ENCODE assay signal across 9 cellular contexts in the genomic region with DNA sequence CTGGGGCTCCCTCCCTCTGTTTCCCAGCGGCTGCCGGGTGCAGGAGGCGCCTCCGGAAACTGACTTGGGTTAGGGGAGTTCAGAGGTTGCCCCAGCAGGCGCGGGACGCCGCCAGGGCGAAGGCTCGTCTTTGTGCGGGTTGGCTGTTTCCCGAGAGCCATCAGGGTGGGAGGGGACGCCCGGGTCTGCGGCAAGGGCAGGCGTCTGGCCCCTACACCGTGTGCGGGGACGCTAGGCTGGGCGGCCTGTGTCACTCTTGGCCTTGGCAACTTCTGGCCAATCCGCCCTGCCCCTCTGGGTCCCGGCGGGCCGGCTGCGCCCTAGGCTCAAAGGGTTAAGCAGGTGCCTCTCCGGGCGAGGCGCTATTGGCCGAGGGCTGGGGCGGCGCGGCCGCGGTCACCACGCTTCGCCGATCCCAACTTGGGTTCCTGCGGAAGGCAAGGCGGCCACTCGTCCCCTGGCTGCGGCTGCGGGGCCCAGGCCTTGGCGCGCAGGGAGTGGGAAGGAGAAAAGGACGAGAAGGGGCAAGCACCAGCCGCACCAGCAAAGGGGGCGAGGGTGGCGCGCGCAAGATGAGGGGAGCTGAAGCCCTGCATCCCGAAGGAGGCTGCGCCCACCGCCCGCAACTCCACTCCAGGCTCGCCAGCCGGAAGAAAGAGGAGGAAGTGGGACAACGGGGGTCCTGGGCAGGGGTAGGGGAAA. TPM values are rescaled to one million over a fixed set of nuclear protein-coding genes. Genes with fewer than 3 reads are reported as not detected.
DNase-seq lines count a peak whose midpoint lies in the region; ATAC-seq lines count a peak whose summit lies in the region.
"Had no signal": no experiment of that assay in that cellular context is flagged by ENCODE, and none has a peak within 500 bp of the region (broad histone marks: within the 10 kb centered on the region; RNA-seq: fewer than 3 reads in every experiment).

No MANE protein-coding gene starts in this region.

- H3K27ac ChIP-seq in cingulate gyrus (ENCODE audit: low read depth, low read length) = peak overlapping the region; percentile 69

- ATAC-seq in left colon = peak; percentile 21

- DNase-seq in H7 (peak; percentile 88), left colon (no peak), NCI-H1694 treated with DMSO at 0.1 percent for 48 hours (lab: John Stamatoyannopoulos, UW) (no peak), DMS153 (lab: John Stamatoyannopoulos, UW) (no peak), dermis blood vessel endothelial cell (no peak), germinal center (ENCODE audit: low spot score) (no peak)
- DNase-seq: NCI-H774 had no signal

- peak overlapping the region; percentile 94 for H3K4me2 ChIP-seq in skeletal muscle satellite cell (ENCODE audit: low read length)

- no peaks in the 10 kb centered on the region for H3K9me3 ChIP-seq in skeletal muscle satellite cell (replicated peaks; ENCODE audit: low read length)

- H3K4me3 ChIP-seq in H7 (ENCODE audit: insufficient read depth, low read depth, low read length) (peak overlapping the region; percentile 52), skeletal muscle satellite cell (ENCODE audit: low read length) (peak overlapping the region; percentile 71)

- intact Hi-C loops in left colon (cut with DNase I, micrococcal nuclease) = no loop called here

- H3K9ac ChIP-seq in skeletal muscle satellite cell (ENCODE audit: low read depth, low read length) = no peak overlapping the region

- H3K36me3 ChIP-seq in H7 (replicated peaks; ENCODE audit: control insufficient read depth, insufficient read depth, low read length) (no peaks in the 10 kb centered on the region), skeletal muscle satellite cell (ENCODE audit: insufficient read depth, low read length) (no peaks in the 10 kb centered on the region)

- H3K4me1 ChIP-seq in skeletal muscle satellite cell (ENCODE audit: control insufficient read depth, insufficient read depth, low read length) = peaks cover 18% of the 10 kb centered on the region

- peaks cover 64% of the 10 kb centered on the region for H3K27me3 ChIP-seq in H7 (ENCODE audit: control insufficient read depth, insufficient read depth, low read length)
- peaks cover 71% of the 10 kb centered on the region for H3K27me3 ChIP-seq in skeletal muscle satellite cell (ENCODE audit: control insufficient read depth, insufficient read depth, low read length)

RNA-seq across cellular contexts. Expression of a gene that starts 5.6 kb away (rescaled TPM):
- total RNA-seq in H7 (2014; rRNA removed; shearing (Covaris generic)) = 2.5 and 4.3 TPM in 2 replicates
- 1 to 10 TPM in 1 of 2 donors, under 1 TPM in 1; 0.37 to 1.6 TPM for total RNA-seq in left colon
- total RNA-seq in skeletal muscle satellite cell (2012; rRNA removed) = 1.0 and 1.5 TPM in 2 replicates
- total RNA-seq in dermis blood vessel endothelial cell = 0.05 TPM in 1 of 2 replicates, not detected in the other
